ENCODE assay signal across 1 cellular context in the genomic region with DNA sequence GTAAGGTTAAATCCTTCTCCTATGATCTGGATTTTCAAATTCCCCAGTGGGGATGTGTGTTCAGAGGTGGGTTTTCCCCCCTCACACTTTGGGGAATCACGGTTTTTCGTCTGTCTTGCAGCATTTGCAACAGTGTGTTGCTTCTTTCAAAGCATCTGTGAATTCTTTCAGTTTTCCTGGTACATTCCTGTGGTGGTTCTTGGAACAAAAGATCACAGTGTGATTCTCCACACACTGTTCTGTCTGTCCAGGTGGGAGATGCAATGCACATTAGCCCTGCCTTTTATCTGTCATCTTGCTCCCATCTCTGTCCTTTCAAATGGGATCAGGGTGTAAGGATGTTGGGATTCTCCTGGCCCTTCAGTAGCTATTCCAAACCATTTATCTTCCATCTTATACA.
TF ChIP-seq lines count a peak whose summit lies in the region.

No MANE protein-coding gene starts in this region.

TF ChIP-seq in GM12878, 131 proteins besides CTCF, POLR2A, EP300 and RAD21:
- TF ChIP-seq RB1 (IDR thresholded peaks at IDR 0.05; ENCODE audit: borderline replicate concordance) (no peak), POLR2AphosphoS2 (IDR thresholded peaks at IDR 0.05; ENCODE audit: low read depth, low read length) (no peak), NBN (IDR thresholded peaks at IDR 0.05) (no peak), FOXK2 (IDR thresholded peaks at IDR 0.05) (no peak), EZH2 (IDR thresholded peaks at IDR 0.05; ENCODE audit: borderline replicate concordance, control insufficient read depth, low read depth, low read length) (no peak), YY1 (IDR thresholded peaks at IDR 0.05; ENCODE audit: low read depth, low read length) (no peak), MTA2 (IDR thresholded peaks at IDR 0.05; ENCODE audit: low read depth) (no peak), PAX5 (IDR thresholded peaks at IDR 0.05; ENCODE audit: borderline replicate concordance, low read depth, low read length) (no peak), SPI1 (IDR thresholded peaks at IDR 0.05; ENCODE audit: borderline replicate concordance, insufficient read depth, low read depth, low read length) (no peak), FOS (IDR thresholded peaks at IDR 0.05; ENCODE audit: borderline replicate concordance, extremely low read depth, insufficient read length) (no peak), WRNIP1 (IDR thresholded peaks at IDR 0.05; ENCODE audit: borderline replicate concordance, low read depth, low read length) (no peak), PML (IDR thresholded peaks at IDR 0.05; ENCODE audit: low read length) (no peak), MTA3 (IDR thresholded peaks at IDR 0.05; ENCODE audit: borderline replicate concordance, low read length) (no peak)
- TF ChIP-seq, protein P1, sequence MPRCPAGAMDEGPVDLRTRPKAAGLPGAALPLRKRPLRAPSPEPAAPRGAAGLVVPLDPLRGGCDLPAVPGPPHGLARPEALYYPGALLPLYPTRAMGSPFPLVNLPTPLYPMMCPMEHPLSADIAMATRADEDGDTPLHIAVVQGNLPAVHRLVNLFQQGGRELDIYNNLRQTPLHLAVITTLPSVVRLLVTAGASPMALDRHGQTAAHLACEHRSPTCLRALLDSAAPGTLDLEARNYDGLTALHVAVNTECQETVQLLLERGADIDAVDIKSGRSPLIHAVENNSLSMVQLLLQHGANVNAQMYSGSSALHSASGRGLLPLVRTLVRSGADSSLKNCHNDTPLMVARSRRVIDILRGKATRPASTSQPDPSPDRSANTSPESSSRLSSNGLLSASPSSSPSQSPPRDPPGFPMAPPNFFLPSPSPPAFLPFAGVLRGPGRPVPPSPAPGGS (IDR thresholded peaks at IDR 0.05; ENCODE audit: borderline replicate concordance, insufficient read depth, low read depth, low read length, poor library complexity, severe bottlenecking): no peak
- TF ChIP-seq, protein P2, sequence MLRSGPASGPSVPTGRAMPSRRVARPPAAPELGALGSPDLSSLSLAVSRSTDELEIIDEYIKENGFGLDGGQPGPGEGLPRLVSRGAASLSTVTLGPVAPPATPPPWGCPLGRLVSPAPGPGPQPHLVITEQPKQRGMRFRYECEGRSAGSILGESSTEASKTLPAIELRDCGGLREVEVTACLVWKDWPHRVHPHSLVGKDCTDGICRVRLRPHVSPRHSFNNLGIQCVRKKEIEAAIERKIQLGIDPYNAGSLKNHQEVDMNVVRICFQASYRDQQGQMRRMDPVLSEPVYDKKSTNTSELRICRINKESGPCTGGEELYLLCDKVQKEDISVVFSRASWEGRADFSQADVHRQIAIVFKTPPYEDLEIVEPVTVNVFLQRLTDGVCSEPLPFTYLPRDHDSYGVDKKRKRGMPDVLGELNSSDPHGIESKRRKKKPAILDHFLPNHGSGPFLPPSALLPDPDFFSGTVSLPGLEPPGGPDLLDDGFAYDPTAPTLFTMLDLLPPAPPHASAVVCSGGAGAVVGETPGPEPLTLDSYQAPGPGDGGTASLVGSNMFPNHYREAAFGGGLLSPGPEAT (IDR thresholded peaks at IDR 0.05; ENCODE audit: low read depth): no peak
- TF ChIP-seq, protein P3, sequence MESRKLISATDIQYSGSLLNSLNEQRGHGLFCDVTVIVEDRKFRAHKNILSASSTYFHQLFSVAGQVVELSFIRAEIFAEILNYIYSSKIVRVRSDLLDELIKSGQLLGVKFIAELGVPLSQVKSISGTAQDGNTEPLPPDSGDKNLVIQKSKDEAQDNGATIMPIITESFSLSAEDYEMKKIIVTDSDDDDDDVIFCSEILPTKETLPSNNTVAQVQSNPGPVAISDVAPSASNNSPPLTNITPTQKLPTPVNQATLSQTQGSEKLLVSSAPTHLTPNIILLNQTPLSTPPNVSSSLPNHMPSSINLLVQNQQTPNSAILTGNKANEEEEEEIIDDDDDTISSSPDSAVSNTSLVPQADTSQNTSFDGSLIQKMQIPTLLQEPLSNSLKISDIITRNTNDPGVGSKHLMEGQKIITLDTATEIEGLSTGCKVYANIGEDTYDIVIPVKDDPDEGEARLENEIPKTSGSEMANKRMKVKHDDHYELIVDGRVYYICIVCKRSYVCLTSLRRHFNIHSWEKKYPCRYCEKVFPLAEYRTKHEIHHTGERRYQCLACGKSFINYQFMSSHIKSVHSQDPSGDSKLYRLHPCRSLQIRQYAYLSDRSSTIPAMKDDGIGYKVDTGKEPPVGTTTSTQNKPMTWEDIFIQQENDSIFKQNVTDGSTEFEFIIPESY (IDR thresholded peaks at IDR 0.05): no peak
- TF ChIP-seq, protein P4, sequence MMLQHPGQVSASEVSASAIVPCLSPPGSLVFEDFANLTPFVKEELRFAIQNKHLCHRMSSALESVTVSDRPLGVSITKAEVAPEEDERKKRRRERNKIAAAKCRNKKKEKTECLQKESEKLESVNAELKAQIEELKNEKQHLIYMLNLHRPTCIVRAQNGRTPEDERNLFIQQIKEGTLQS (IDR thresholded peaks at IDR 0.05; ENCODE audit: borderline replicate concordance, extremely low read depth, low read depth, low read length): no peak
- TF ChIP-seq, protein P5, sequence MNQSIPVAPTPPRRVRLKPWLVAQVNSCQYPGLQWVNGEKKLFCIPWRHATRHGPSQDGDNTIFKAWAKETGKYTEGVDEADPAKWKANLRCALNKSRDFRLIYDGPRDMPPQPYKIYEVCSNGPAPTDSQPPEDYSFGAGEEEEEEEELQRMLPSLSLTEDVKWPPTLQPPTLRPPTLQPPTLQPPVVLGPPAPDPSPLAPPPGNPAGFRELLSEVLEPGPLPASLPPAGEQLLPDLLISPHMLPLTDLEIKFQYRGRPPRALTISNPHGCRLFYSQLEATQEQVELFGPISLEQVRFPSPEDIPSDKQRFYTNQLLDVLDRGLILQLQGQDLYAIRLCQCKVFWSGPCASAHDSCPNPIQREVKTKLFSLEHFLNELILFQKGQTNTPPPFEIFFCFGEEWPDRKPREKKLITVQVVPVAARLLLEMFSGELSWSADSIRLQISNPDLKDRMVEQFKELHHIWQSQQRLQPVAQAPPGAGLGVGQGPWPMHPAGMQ (IDR thresholded peaks at IDR 0.05; ENCODE audit: borderline replicate concordance): no peak
TF ChIP-seq in GM12878: peak in this region for 0.
